ENCODE assay signal across 1 cellular context in genomic region chr5:68533571-68534051, GRCh38.
TF ChIP-seq lines count a peak whose summit lies in the region.

No MANE protein-coding gene starts in this region.

TF ChIP-seq in HepG2, 621 proteins besides CTCF, POLR2A, EP300 and RAD21 (continued from another document):
- TF ChIP-seq AHDC1 (CRISPR knock-in tag; IDR thresholded peaks at IDR 0.05; ENCODE audit: borderline replicate concordance): no peak
- TF ChIP-seq ZNF598 (CRISPR knock-in tag; IDR thresholded peaks at IDR 0.05; ENCODE audit: borderline replicate concordance): no peak
- TF ChIP-seq HOXA3 (CRISPR knock-in tag; IDR thresholded peaks at IDR 0.05): no peak
- no peak for TF ChIP-seq STAG1 (CRISPR knock-in tag; IDR thresholded peaks at IDR 0.05)
- TF ChIP-seq ZNF317 (CRISPR knock-in tag; IDR thresholded peaks at IDR 0.05): no peak
- TF ChIP-seq ZNF629 (CRISPR knock-in tag; conservative IDR thresholded peaks at IDR 0.05): no peak
- no peak for TF ChIP-seq ZNF281 (CRISPR knock-in tag; IDR thresholded peaks at IDR 0.05; ENCODE audit: borderline replicate concordance)
- no peak for TF ChIP-seq HOXD1 (CRISPR knock-in tag; IDR thresholded peaks at IDR 0.05)
- no peak for TF ChIP-seq ZNF556 (CRISPR knock-in tag; IDR thresholded peaks at IDR 0.05; ENCODE audit: borderline replicate concordance)
- no peak for TF ChIP-seq SMC3 (IDR thresholded peaks at IDR 0.05; ENCODE audit: low read length)
- no peak for TF ChIP-seq ZNF430 (CRISPR knock-in tag; IDR thresholded peaks at IDR 0.05)
- no peak for TF ChIP-seq ISL2 (CRISPR knock-in tag; IDR thresholded peaks at IDR 0.05)
- TF ChIP-seq ZBTB49 (CRISPR knock-in tag; IDR thresholded peaks at IDR 0.05; ENCODE audit: borderline replicate concordance): no peak
